Comparison of ENCODE assay signal across 9 cellular contexts in genomic region chr22:50293441-50294318, GRCh38. TPM values are rescaled to one million over a fixed set of nuclear protein-coding genes. Genes with fewer than 3 reads are reported as not detected.
DNase-seq lines count a peak whose midpoint lies in the region; ATAC-seq, FAIRE-seq and TF ChIP-seq lines count a peak whose summit lies in the region.
"Had no signal": no experiment of that assay in that cellular context is flagged by ENCODE, and none has a peak within 500 bp of the region (broad histone marks: within the 10 kb centered on the region; RNA-seq: fewer than 3 reads in every experiment).

No MANE protein-coding gene starts in this region.

- peaks cover 9% of the 10 kb centered on the region; the same call in 1 of the 2 replicates for H3K36me3 Mint-ChIP-seq in HFFc6 (ENCODE audit: low read depth)
- H3K36me3 Mint-ChIP-seq in activated naive CD8-positive, alpha-beta T cell treated with anti-CD3 and anti-CD28 coated beads, Interleukin-2, amount 50 U/mL, for 24 hours (ENCODE audit: low read depth), result no peaks in the 10 kb centered on the region

- FAIRE-seq in D721Med (lab: Jason Lieb, UNC), result no peak
- FAIRE-seq: TTC549 had no signal

- TF ChIP-seq CTCF in HFFc6 (IDR thresholded peaks at IDR 0.05) (no peak), right atrium auricular region (IDR thresholded peaks at IDR 0.05) (no peak), gastrocnemius medialis (IDR thresholded peaks at IDR 0.05 in 4 of 5, conservative IDR thresholded peaks at IDR 0.05 in 1 of 5) (no peak), D721Med (IDR thresholded peaks at IDR 0.05; ENCODE audit: insufficient read depth, missing control alignments) (no peak)

- H3K4me1 Mint-ChIP-seq in HFFc6 (ENCODE audit: low read depth), result peaks cover 38% of the 10 kb centered on the region
- peaks cover 14% of the 10 kb centered on the region for H3K4me1 Mint-ChIP-seq in activated naive CD8-positive, alpha-beta T cell treated with anti-CD3 and anti-CD28 coated beads, Interleukin-2, amount 50 U/mL, for 24 hours

- peaks cover 17% of the 10 kb centered on the region for H3K36me3 ChIP-seq in right atrium auricular region
- no peaks in the 10 kb centered on the region for H3K36me3 ChIP-seq in gastrocnemius medialis

- intact Hi-C loops in gastrocnemius medialis (cut with DNase I; ENCODE audit: low total_unique reads), result no loop called here

- no peak for TF ChIP-seq POLR2A in gastrocnemius medialis (IDR thresholded peaks at IDR 0.05)

- DNase-seq in HFFc6, result peak; percentile 71
- DNase-seq in activated naive CD8-positive, alpha-beta T cell treated with anti-CD3 and anti-CD28 coated beads, Interleukin-2, amount 50 U/mL, for 24 hours, result peak; percentile 46
- no peak for DNase-seq in right atrium auricular region (ENCODE audit: low spot score)
- DNase-seq in gastrocnemius medialis, result no peak
- no peak for DNase-seq in D721Med (ENCODE audit: insufficient read length, low spot score)

- ATAC-seq in activated naive CD8-positive, alpha-beta T cell treated with anti-CD3 and anti-CD28 coated beads, Interleukin-2, amount 50 U/mL, for 24 hours, result peak; percentile 37
- ATAC-seq in gastrocnemius medialis, result no peak
- ATAC-seq in GM18867 (IDR thresholded peaks at IDR 0.05; ENCODE audit: unreplicated experiment), result no peak
- ATAC-seq in GM21528 (IDR thresholded peaks at IDR 0.05; ENCODE audit: low FRiP score, unreplicated experiment), result no peak
- no peak for ATAC-seq in HG02798 (IDR thresholded peaks at IDR 0.05; ENCODE audit: poor library complexity, unreplicated experiment)

- H3K4me1 ChIP-seq in right atrium auricular region, result peaks cover 0 to 60% of the 10 kb centered on the region in 2 donors
- H3K4me1 ChIP-seq in gastrocnemius medialis, result peaks cover 5 to 10% of the 10 kb centered on the region in 2 donors

- no peaks in the 10 kb centered on the region for H3K9me3 Mint-ChIP-seq in HFFc6
- no peaks in the 10 kb centered on the region for H3K9me3 Mint-ChIP-seq in activated naive CD8-positive, alpha-beta T cell treated with anti-CD3 and anti-CD28 coated beads, Interleukin-2, amount 50 U/mL, for 24 hours

- peaks cover 6% of the 10 kb centered on the region; the same call in 1 of the 2 replicates for H3K27me3 Mint-ChIP-seq in HFFc6 (ENCODE audit: insufficient read depth)
- H3K27me3 Mint-ChIP-seq in activated naive CD8-positive, alpha-beta T cell treated with anti-CD3 and anti-CD28 coated beads, Interleukin-2, amount 50 U/mL, for 24 hours, result peaks cover 6% of the 10 kb centered on the region

- in situ Hi-C loops in gastrocnemius medialis (cut with MboI; ENCODE audit: low sequenced_read_pairs in 4 of 4), result no loop called here

- peak overlapping the region; percentile 11 to 40 for H3K4me3 ChIP-seq in right atrium auricular region
- H3K4me3 ChIP-seq in gastrocnemius medialis, result peak overlapping the region in 3 of 4 donors; percentile 17 to 34 (median 31)

- no peaks in the 10 kb centered on the region for H3K9me3 ChIP-seq in right atrium auricular region
- no peaks in the 10 kb centered on the region for H3K9me3 ChIP-seq in gastrocnemius medialis

- peak overlapping the region; percentile 72 for H3K27ac Mint-ChIP-seq in HFFc6
- H3K27ac Mint-ChIP-seq in activated naive CD8-positive, alpha-beta T cell treated with anti-CD3 and anti-CD28 coated beads, Interleukin-2, amount 50 U/mL, for 24 hours, result no peak overlapping the region

- no peak overlapping the region for H3K4me3 Mint-ChIP-seq in HFFc6
- peak overlapping the region; percentile 42 for H3K4me3 Mint-ChIP-seq in activated naive CD8-positive, alpha-beta T cell treated with anti-CD3 and anti-CD28 coated beads, Interleukin-2, amount 50 U/mL, for 24 hours

- H3K27ac ChIP-seq in right atrium auricular region, result peak overlapping the region; percentile 80 to 92
- H3K27ac ChIP-seq in gastrocnemius medialis, result peak overlapping the region in 3 of 4 donors; percentile 2 to 68 (median 51)

- H3K27me3 ChIP-seq in right atrium auricular region (no peaks in the 10 kb centered on the region), gastrocnemius medialis (no peaks in the 10 kb centered on the region)

RNA-seq across cellular contexts. Expression of gene PLXNB2, which starts 13.8 kb away (rescaled TPM):
- 100 to 1,000 TPM; 280 to 370 (median 291) TPM for total RNA-seq in HFFc6 (2021; fragmentation: NEBNext Ultra II Directional; extraction: Animal tissue kit (Norgen Biotek cat#: 25700))
- total RNA-seq in right atrium auricular region (10 to 100 TPM; 60.3 to 92.8 TPM), gastrocnemius medialis (10 to 100 TPM in 1 of 4 donors, 1 to 10 TPM in 3; 8.0 to 11.8 (median 9.0) TPM)

RNA-seq across cellular contexts. Expression of gene MAPK11, which starts 23.5 kb away (rescaled TPM):
- 10 to 100 TPM in 1 of 6 experiments, 1 to 10 TPM in 5; 6.0 to 10.2 (median 7.8) TPM for total RNA-seq in HFFc6 (2021; fragmentation: NEBNext Ultra II Directional; extraction: Animal tissue kit (Norgen Biotek cat#: 25700))
- total RNA-seq in right atrium auricular region, result 1 to 10 TPM; 3.7 to 4.0 TPM
- total RNA-seq in gastrocnemius medialis, result 1 to 10 TPM; 1.8 to 4.2 (median 3.4) TPM

RNA-seq across cellular contexts. Expression of gene MAPK12, which starts 32.2 kb away (rescaled TPM):
- 10 to 100 TPM; 31.4 to 39.5 (median 34.1) TPM for total RNA-seq in HFFc6 (2021; fragmentation: NEBNext Ultra II Directional; extraction: Animal tissue kit (Norgen Biotek cat#: 25700))
- total RNA-seq in right atrium auricular region, result 10 to 100 TPM in 1 of 2 donors, 1 to 10 TPM in 1; 5.0 to 13.0 TPM
- 100 to 1,000 TPM; 126 to 290 (median 219) TPM for total RNA-seq in gastrocnemius medialis

RNA-seq across cellular contexts. Expression of gene DENND6B, which starts 33.1 kb away (rescaled TPM):
- 1 to 10 TPM; 1.4 to 2.5 (median 1.9) TPM for total RNA-seq in HFFc6 (2021; fragmentation: NEBNext Ultra II Directional; extraction: Animal tissue kit (Norgen Biotek cat#: 25700))
- 1 to 10 TPM in 1 of 2 donors, under 1 TPM in 1; 0.85 to 1.0 TPM for total RNA-seq in right atrium auricular region
- total RNA-seq in gastrocnemius medialis, result under 1 TPM in 3 of 4 donors, not detected in 1; 0.55 to 0.84 (median 0.68) TPM

RNA-seq across cellular contexts. Expression of gene HDAC10, which starts 42.6 kb away (rescaled TPM):
- total RNA-seq in HFFc6 (2021; fragmentation: NEBNext Ultra II Directional; extraction: Animal tissue kit (Norgen Biotek cat#: 25700)), result 10 to 100 TPM; 24.2 to 30.9 (median 28.9) TPM
- total RNA-seq in right atrium auricular region (1 to 10 TPM; 6.7 to 9.1 TPM), gastrocnemius medialis (10 to 100 TPM in 2 of 4 donors, 1 to 10 TPM in 2; 4.1 to 24.9 (median 8.6) TPM)

Comparison
In these comparisons a context has a peak if more than half of its experiments do, and no peak if none do; other contexts are left out.
1. DNase-seq: peak in HFFc6 (single experiment) and activated naive CD8-positive, alpha-beta T cell treated with anti-CD3 and anti-CD28 coated beads, Interleukin-2, amount 50 U/mL, for 24 hours (single experiment); none in right atrium auricular region (single experiment), gastrocnemius medialis (0 of 2) and D721Med (single experiment).
2. RNA of gene PLXNB2, which starts 13.8 kb away (total RNA-seq): 280 to 370 TPM in HFFc6 and 60.3 to 92.8 TPM in right atrium auricular region; 8.0 to 11.8 TPM in gastrocnemius medialis; every median in the first group is over 4 times any median in the second.